Comparison of ENCODE assay signal across 9 cellular contexts in genomic region chr15:34795267-34796081, GRCh38. TPM values are rescaled to one million over a fixed set of nuclear protein-coding genes. Genes with fewer than 3 reads are reported as not detected.
DNase-seq lines count a peak whose midpoint lies in the region; ATAC-seq, FAIRE-seq and TF ChIP-seq lines count a peak whose summit lies in the region.
"Had no signal": no experiment of that assay in that cellular context is flagged by ENCODE, and none has a peak within 500 bp of the region (broad histone marks: within the 10 kb centered on the region; RNA-seq: fewer than 3 reads in every experiment).

TSS of gene ACTC1 (minus strand) at chr15:34795549. CDS start at chr15:34794808, 741 bp downstream.

- no peak for TF ChIP-seq CTCF in WERI-Rb-1 (IDR thresholded peaks at IDR 0.05; ENCODE audit: low read depth, low read length)
- no peak for TF ChIP-seq CTCF in heart right ventricle (IDR thresholded peaks at IDR 0.05)

- ATAC-seq in heart right ventricle (peak; percentile 41 to 76 (median 56)), GM18502 (IDR thresholded peaks at IDR 0.05; ENCODE audit: poor library complexity, unreplicated experiment) (no peak)

- H3K27ac ChIP-seq in WERI-Rb-1 = peak within 1 kb of the TSS; percentile 70
- H3K27ac ChIP-seq in heart right ventricle = peak within 1 kb of the TSS; percentile 76 to 97 (median 93)

- FAIRE-seq in GM12891 (lab: Jason Lieb, UNC) = no peak

- H3K4me3 ChIP-seq in WERI-Rb-1 (ENCODE audit: low read depth, low read length) (peak within 1 kb of the TSS; percentile 36), heart right ventricle (peak within 1 kb of the TSS; percentile 19 to 65 (median 56))

- DNase-seq in GM12891 (ENCODE audit: insufficient read length, low spot score) (peak; percentile 9), WERI-Rb-1 (peak; percentile 33), heart right ventricle (peak; percentile 71 to 74), retina (peak; percentile 67), AML-193 (lab: John Stamatoyannopoulos, UW) (no peak), cortex of kidney (lab: John Stamatoyannopoulos, UW) (no peak), OCI-M1 (lab: John Stamatoyannopoulos, UW) (no peak)
- DNase-seq: NCI-H1417 had no signal

- WGBS in heart right ventricle, 2 donors = 3 to 6% methylated on average over 41 to 44 of the region's 44 CpGs

- H3K4me1 ChIP-seq in heart right ventricle = peaks cover 0 to 49% (median 20%) of the 10 kb centered on the region in 9 donors

- H3K9me3 ChIP-seq in WERI-Rb-1 (ENCODE audit: severe bottlenecking) (no peaks in the 10 kb centered on the region), heart right ventricle (no peaks in the 10 kb centered on the region)

- intact Hi-C loops in heart right ventricle (cut with DNase I) = loop anchor here in 4 of 10 donors (2.0 to 10.0 kb wide), 5 partner anchors 52 to 109 kb away; no protein-coding TSS in a partner anchor

- H3K36me3 ChIP-seq in WERI-Rb-1 (peaks cover 7% of the 10 kb centered on the region; the same call in 1 of the 2 replicates), heart right ventricle (peaks cover 0 to 26% (median 9%) of the 10 kb centered on the region in 9 donors)

- no peaks in the 10 kb centered on the region for H3K27me3 ChIP-seq in WERI-Rb-1 (ENCODE audit: insufficient read depth, low read depth, severe bottlenecking)
- peaks cover 0 to 71% (median 29%) of the 10 kb centered on the region in 7 donors for H3K27me3 ChIP-seq in heart right ventricle

- no peak for TF ChIP-seq POLR2A in GM12891 (IDR thresholded peaks at IDR 0.05; ENCODE audit: low read depth, low read length)

TF ChIP-seq in GM12891, 5 proteins besides CTCF, POLR2A, EP300 and RAD21:
- TF ChIP-seq POLR2AphosphoS5 (IDR thresholded peaks at IDR 0.05; ENCODE audit: low read depth, low read length) (no peak), SPI1 (IDR thresholded peaks at IDR 0.05; ENCODE audit: low read depth, low read length) (no peak), TAF1 (IDR thresholded peaks at IDR 0.05; ENCODE audit: low read depth, low read length) (no peak), POU2F2 (IDR thresholded peaks at IDR 0.05; ENCODE audit: low read depth, low read length) (no peak), PAX5 (IDR thresholded peaks at IDR 0.05; ENCODE audit: insufficient read depth, low read length, severe bottlenecking) (no peak)

RNA-seq across cellular contexts. Expression of gene ACTC1, which starts in this region (rescaled TPM):
- not detected for polyA plus RNA-seq in GM12891 (2012; ENCODE audit: low read depth, missing spikeins)
- total RNA-seq in heart right ventricle = over 10,000 TPM in 8 of 10 donors, 1,000 to 10,000 TPM in 2; 8,176 to 17,444 (median 13,199) TPM
- polyA plus RNA-seq in heart right ventricle = 1,000 to 10,000 TPM; 3,470 to 5,497 TPM

Comparison
In these comparisons a context has a peak if more than half of its experiments do, and no peak if none do; other contexts are left out.
1. DNase-seq: peak in GM12891 (single experiment), WERI-Rb-1 (single experiment), heart right ventricle (2 of 2) and retina (single experiment); none in AML-193 (0 of 2), cortex of kidney (single experiment) and OCI-M1 (single experiment).